Comparison of ENCODE assay signal across 5 cellular contexts in the genomic region with DNA sequence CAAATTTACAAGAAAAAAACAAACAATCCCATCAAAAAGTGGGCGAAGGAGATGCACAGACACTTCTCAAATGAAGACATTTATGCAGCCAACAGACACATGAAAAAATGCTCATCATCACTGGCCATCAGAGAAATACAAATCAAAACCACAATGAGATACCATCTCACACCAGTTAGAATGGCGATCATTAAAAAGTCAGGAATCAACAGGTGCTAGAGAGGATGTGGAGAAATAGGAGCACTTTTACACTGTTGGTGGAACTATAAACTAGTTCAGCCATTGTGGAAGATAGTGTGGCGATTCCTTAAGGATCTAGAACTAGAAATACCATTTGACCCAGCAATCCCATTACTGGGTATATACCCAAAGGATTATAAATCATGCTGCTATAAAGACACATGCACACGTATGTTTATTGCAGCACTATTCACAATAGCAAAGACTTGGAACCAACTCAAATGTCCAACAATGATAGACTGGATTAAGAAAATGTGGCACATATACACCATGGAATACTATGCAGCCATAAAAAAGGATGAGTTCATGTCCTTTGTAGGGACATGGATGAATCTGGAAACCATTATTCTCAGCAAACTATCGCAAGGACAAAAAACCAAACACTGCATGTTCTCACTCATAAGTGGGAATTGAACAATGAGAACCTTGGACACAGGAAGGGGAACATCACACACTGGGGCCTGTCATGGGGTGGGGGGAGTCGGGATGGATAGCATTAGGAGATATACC. TPM values are rescaled to one million over a fixed set of nuclear protein-coding genes. Genes with fewer than 3 reads are reported as not detected.
"Had no signal": no experiment of that assay in that cellular context is flagged by ENCODE, and none has a peak within 500 bp of the region (broad histone marks: within the 10 kb centered on the region; RNA-seq: fewer than 3 reads in every experiment).

No MANE protein-coding gene starts in this region.

RNA-seq across cellular contexts. Expression of gene RD3, which starts 33.1 kb away (rescaled TPM):
- total RNA-seq: HepG2, HT-29, HT1080, IMR-90 had no signal
- polyA plus RNA-seq: HepG2, IgD-negative memory B cell, IMR-90 had no signal
